Comparison of ENCODE assay signal across 1 cellular context in the genomic region with DNA sequence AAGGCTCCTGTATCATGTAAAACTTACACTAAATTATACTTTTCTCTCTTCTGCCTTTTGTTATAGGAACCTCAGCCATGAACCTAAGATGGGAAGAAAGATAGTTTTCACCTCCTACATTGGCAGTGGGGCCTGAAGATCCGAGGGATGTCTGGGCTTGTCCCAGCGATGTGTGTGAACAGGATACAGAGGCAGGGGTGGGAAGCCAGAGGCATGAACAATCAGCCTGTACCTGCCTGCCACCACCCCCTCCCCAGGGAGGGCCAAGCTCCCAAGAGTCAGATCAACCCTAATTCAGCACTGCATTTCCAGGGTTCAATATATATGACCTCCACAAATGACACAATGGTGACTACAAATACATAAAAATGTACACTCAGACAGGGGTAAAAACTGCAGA.
TF ChIP-seq lines count a peak whose summit lies in the region.

No MANE protein-coding gene starts in this region.

TF ChIP-seq in GM12878, 131 proteins besides CTCF, POLR2A, EP300 and RAD21:
- no peak for TF ChIP-seq CBX5 (IDR thresholded peaks at IDR 0.05; ENCODE audit: low read depth)
- TF ChIP-seq SKIL (IDR thresholded peaks at IDR 0.05; ENCODE audit: low read depth, poor library complexity, severe bottlenecking), result no peak
- TF ChIP-seq, protein P1, sequence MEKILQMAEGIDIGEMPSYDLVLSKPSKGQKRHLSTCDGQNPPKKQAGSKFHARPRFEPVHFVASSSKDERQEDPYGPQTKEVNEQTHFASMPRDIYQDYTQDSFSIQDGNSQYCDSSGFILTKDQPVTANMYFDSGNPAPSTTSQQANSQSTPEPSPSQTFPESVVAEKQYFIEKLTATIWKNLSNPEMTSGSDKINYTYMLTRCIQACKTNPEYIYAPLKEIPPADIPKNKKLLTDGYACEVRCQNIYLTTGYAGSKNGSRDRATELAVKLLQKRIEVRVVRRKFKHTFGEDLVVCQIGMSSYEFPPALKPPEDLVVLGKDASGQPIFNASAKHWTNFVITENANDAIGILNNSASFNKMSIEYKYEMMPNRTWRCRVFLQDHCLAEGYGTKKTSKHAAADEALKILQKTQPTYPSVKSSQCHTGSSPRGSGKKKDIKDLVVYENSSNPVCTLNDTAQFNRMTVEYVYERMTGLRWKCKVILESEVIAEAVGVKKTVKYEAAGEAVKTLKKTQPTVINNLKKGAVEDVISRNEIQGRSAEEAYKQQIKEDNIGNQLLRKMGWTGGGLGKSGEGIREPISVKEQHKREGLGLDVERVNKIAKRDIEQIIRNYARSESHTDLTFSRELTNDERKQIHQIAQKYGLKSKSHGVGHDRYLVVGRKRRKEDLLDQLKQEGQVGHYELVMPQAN (conservative IDR thresholded peaks at IDR 0.05), result no peak
- TF ChIP-seq HDAC2 (IDR thresholded peaks at IDR 0.05), result no peak
- TF ChIP-seq ETV6 (conservative IDR thresholded peaks at IDR 0.05 in 1 of 2, IDR thresholded peaks at IDR 0.05 in 1 of 2; ENCODE audit: borderline replicate concordance in 1 of 2, low read depth in 1 of 2), result no peak
- TF ChIP-seq MEF2B (IDR thresholded peaks at IDR 0.05; ENCODE audit: partially characterized antibody, poor library complexity, severe bottlenecking), result peak; percentile 59
